In the genomic region with DNA sequence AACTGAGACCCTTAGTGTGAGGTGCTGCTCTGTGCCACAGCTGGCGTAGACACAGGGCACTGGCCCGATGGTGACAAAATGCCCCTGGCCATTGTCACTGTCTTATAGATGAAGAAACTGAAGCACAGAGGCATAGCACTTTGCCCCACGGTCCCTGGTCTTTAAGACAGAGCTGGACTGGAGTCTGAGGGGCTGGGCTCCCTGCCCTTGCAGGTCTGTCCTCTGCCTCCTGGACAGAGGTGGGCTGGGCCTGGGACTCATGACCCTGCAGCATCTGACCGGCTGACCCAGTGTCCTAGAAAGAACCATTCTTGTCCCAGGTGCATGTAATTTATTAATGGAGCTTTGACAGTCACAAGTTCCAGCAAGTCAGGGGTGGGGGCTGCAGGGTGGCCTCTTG, we compare ENCODE assay signal across 26 cellular contexts. TPM values are rescaled to one million over a fixed set of nuclear protein-coding genes. Genes with fewer than 3 reads are reported as not detected.
DNase-seq lines count a peak whose midpoint lies in the region; TF ChIP-seq lines count a peak whose summit lies in the region.
"Had no signal": no experiment of that assay in that cellular context is flagged by ENCODE, and none has a peak within 500 bp of the region (broad histone marks: within the 10 kb centered on the region; RNA-seq: fewer than 3 reads in every experiment).

No MANE protein-coding gene starts in this region.

- H3K36me3 ChIP-seq in stomach smooth muscle (ENCODE audit: control insufficient read depth in 2 of 2, insufficient read depth in 2 of 2, low read length in 2 of 2) = peaks cover 4 to 20% of the 10 kb centered on the region in 2 donors
- H3K36me3 ChIP-seq in ovary = no peaks in the 10 kb centered on the region

- H3K27me3 ChIP-seq in stomach smooth muscle (ENCODE audit: control insufficient read depth in 1 of 2, insufficient read depth in 2 of 2, low read length in 2 of 2) (no peaks in the 10 kb centered on the region), ovary (no peaks in the 10 kb centered on the region)
- H3K27me3 ChIP-seq: MG63, stomach, tibial artery had no signal

- no peak overlapping the region for H3K4me3 ChIP-seq in stomach smooth muscle (ENCODE audit: low read length in 2 of 2)
- H3K4me3 ChIP-seq in ovary = no peak overlapping the region
- H3K4me3 ChIP-seq: coronary artery, MG63, skin epidermis, stomach, tibial artery had no signal

- DNase-seq in HFFc6 (no peak), RWPE1 (ENCODE audit: low spot score) (no peak), endothelial cell (ENCODE audit: low spot score) (no peak), SKM-1 treated with dmso at 0.1 percent for 144 hours (lab: John Stamatoyannopoulos, UW; ENCODE audit: unreplicated experiment) (no peak), ovary (no peak), UCSD-AML1 (lab: John Stamatoyannopoulos, UW; ENCODE audit: unreplicated experiment) (no peak)
- DNase-seq: activated CD4-positive, alpha-beta memory T cell treated with anti-CD3 and anti-CD28 coated beads, Interleukin-2, amount 10 ng/mL, durations not matched to agents 7 days and 5 days; activated effector memory CD4-positive, alpha-beta T cell treated with Interleukin-2 at 50 U/mL for 16 hours; caudate nucleus; DND-41; effector memory CD4-positive, alpha-beta T cell; erythroblast; GF-D8; mammary epithelial cell; MG63; NCI-H1105; NCI-H187; NCI-H2171; stomach; T-helper 2 cell had no signal

- peaks cover 3% of the 10 kb centered on the region for H3K4me1 ChIP-seq in stomach smooth muscle (ENCODE audit: control insufficient read depth, insufficient read depth, low read length)
- no peaks in the 10 kb centered on the region for H3K4me1 ChIP-seq in ovary (ENCODE audit: insufficient read depth)

- H3K27ac ChIP-seq in RWPE1 (peak overlapping the region; percentile 56), stomach smooth muscle (ENCODE audit: low read length) (peak overlapping the region; percentile 11), ovary (no peak overlapping the region)
- H3K27ac ChIP-seq: C4-2B, stomach, tibial artery had no signal

- no peak overlapping the region for H3K9ac ChIP-seq in stomach smooth muscle (ENCODE audit: low read length in 2 of 2)

- H3K4me1 Mint-ChIP-seq in HFFc6 (ENCODE audit: low read depth) (no peaks in the 10 kb centered on the region), endothelial cell (ENCODE audit: unreplicated experiment) (peaks cover 38% of the 10 kb centered on the region)
- H3K4me1 Mint-ChIP-seq: activated CD4-positive, alpha-beta memory T cell treated with anti-CD3 and anti-CD28 coated beads, Interleukin-2, amount 10 ng/mL, durations not matched to agents 7 days and 5 days had no signal

- H3K36me3 Mint-ChIP-seq in HFFc6 (ENCODE audit: low read depth) (peaks cover 44% of the 10 kb centered on the region), endothelial cell (ENCODE audit: low read depth, unreplicated experiment) (peaks cover 28% of the 10 kb centered on the region)

- H3K9me3 Mint-ChIP-seq in HFFc6 = no peaks in the 10 kb centered on the region
- H3K9me3 Mint-ChIP-seq in endothelial cell (ENCODE audit: unreplicated experiment) = no peaks in the 10 kb centered on the region
- H3K9me3 Mint-ChIP-seq: activated CD4-positive, alpha-beta memory T cell treated with anti-CD3 and anti-CD28 coated beads, Interleukin-2, amount 10 ng/mL, durations not matched to agents 7 days and 5 days had no signal

- TF ChIP-seq EP300 in ovary (IDR thresholded peaks at IDR 0.05) = no peak

- WGBS in ovary, 3 donors = 76 to 86% (median 81%) methylated on average over 4 of the region's 4 CpGs

- H3K27me3 Mint-ChIP-seq in HFFc6 (ENCODE audit: insufficient read depth) (peaks cover 16% of the 10 kb centered on the region), endothelial cell (ENCODE audit: unreplicated experiment) (peaks cover 9% of the 10 kb centered on the region)
- H3K27me3 Mint-ChIP-seq: activated CD4-positive, alpha-beta memory T cell treated with anti-CD3 and anti-CD28 coated beads, Interleukin-2, amount 10 ng/mL, durations not matched to agents 7 days and 5 days had no signal

- H3K9me3 ChIP-seq in stomach smooth muscle (ENCODE audit: control insufficient read depth in 2 of 2, low read length in 2 of 2) (no peaks in the 10 kb centered on the region), ovary (no peaks in the 10 kb centered on the region)
- H3K9me3 ChIP-seq: MG63, stomach, tibial artery had no signal

- intact Hi-C loops in ovary (cut with DNase I) = no loop called here

- CTCF ChIA-PET in RWPE1 (lab: Yijun Ruan, JAX) = no interaction called here

- no peak for TF ChIP-seq CTCF in HFFc6 (IDR thresholded peaks at IDR 0.05)
- no peak for TF ChIP-seq CTCF in RWPE1 (conservative IDR thresholded peaks at IDR 0.05; ENCODE audit: low read depth)
- TF ChIP-seq CTCF in endothelial cell (IDR thresholded peaks at IDR 0.05; ENCODE audit: unreplicated experiment) = no peak
- no peak for TF ChIP-seq CTCF in ovary (IDR thresholded peaks at IDR 0.05)

- peak overlapping the region; percentile 64 for H3K27ac Mint-ChIP-seq in HFFc6
- H3K27ac Mint-ChIP-seq in endothelial cell (ENCODE audit: unreplicated experiment) = peak overlapping the region; percentile 100
- H3K27ac Mint-ChIP-seq: activated CD4-positive, alpha-beta memory T cell treated with anti-CD3 and anti-CD28 coated beads, Interleukin-2, amount 10 ng/mL, durations not matched to agents 7 days and 5 days had no signal

- H3K4me3 Mint-ChIP-seq in HFFc6 (no peak overlapping the region), endothelial cell (ENCODE audit: unreplicated experiment) (no peak overlapping the region)
- H3K4me3 Mint-ChIP-seq: activated CD4-positive, alpha-beta memory T cell treated with anti-CD3 and anti-CD28 coated beads, Interleukin-2, amount 10 ng/mL, durations not matched to agents 7 days and 5 days had no signal

- POLR2A ChIA-PET in RWPE1 (lab: Yijun Ruan, JAX; ENCODE audit: low non-redundant PET) = no interaction called here

- TF ChIP-seq POLR2A in ovary (IDR thresholded peaks at IDR 0.05) = no peak

RNA-seq across cellular contexts. Expression of gene SLFNL1, which starts 6.2 kb away (rescaled TPM):
- under 1 TPM in 4 of 6 experiments, not detected in 2; 0.07 to 0.17 (median 0.11) TPM for total RNA-seq in HFFc6 (2021; fragmentation: NEBNext Ultra II Directional; extraction: Animal tissue kit (Norgen Biotek cat#: 25700))
- total RNA-seq in endothelial cell (ENCODE audit: unreplicated experiment) = 0.38 TPM
- total RNA-seq in ovary = 1 to 10 TPM in 2 of 7 donors, under 1 TPM in 5; 0.55 to 1.2 (median 0.72) TPM
- under 1 TPM; 0.05 to 0.23 TPM for polyA plus RNA-seq in ovary
- total RNA-seq: HT1080 had no signal

RNA-seq across cellular contexts. Expression of gene CTPS1, which starts 35.8 kb away (rescaled TPM):
- total RNA-seq in HFFc6 (2021; fragmentation: NEBNext Ultra II Directional; extraction: Animal tissue kit (Norgen Biotek cat#: 25700)) = 100 to 1,000 TPM in 1 of 6 experiments, 10 to 100 TPM in 5; 89.3 to 125 (median 91.6) TPM
- total RNA-seq in endothelial cell (ENCODE audit: unreplicated experiment) (41.2 TPM), ovary (10 to 100 TPM in 6 of 7 donors, 1 to 10 TPM in 1; 8.2 to 34.3 (median 22.6) TPM)
- polyA plus RNA-seq in ovary = 10 to 100 TPM in 1 of 2 donors, 1 to 10 TPM in 1; 5.9 to 23.2 TPM

Comparison
In these comparisons a context has a peak if more than half of its experiments do, and no peak if none do; other contexts are left out.
1. H3K27ac ChIP-seq: peak in RWPE1 (single experiment) and stomach smooth muscle (single experiment); none in ovary (0 of 2).